ENCODE assay signal across 1 cellular context in genomic region chr12:59055204-59055839, GRCh38.
TF ChIP-seq lines count a peak whose summit lies in the region.

No MANE protein-coding gene starts in this region.

TF ChIP-seq in SK-N-SH treated with all-trans-retinoic acid at 6 μM for 48 hours, 23 proteins besides CTCF, POLR2A, EP300 and RAD21 (continued from another document):
- TF ChIP-seq TSHZ2 (CRISPR knock-in tag; IDR thresholded peaks at IDR 0.05) (no peak), POU6F1 (CRISPR knock-in tag; IDR thresholded peaks at IDR 0.05; ENCODE audit: borderline replicate concordance, low read depth) (no peak), TOX (CRISPR knock-in tag; IDR thresholded peaks at IDR 0.05; ENCODE audit: borderline replicate concordance) (no peak), ZNF70 (CRISPR knock-in tag; IDR thresholded peaks at IDR 0.05) (no peak)
